15 cellular contexts compared by ENCODE assay signal in the genomic region with DNA sequence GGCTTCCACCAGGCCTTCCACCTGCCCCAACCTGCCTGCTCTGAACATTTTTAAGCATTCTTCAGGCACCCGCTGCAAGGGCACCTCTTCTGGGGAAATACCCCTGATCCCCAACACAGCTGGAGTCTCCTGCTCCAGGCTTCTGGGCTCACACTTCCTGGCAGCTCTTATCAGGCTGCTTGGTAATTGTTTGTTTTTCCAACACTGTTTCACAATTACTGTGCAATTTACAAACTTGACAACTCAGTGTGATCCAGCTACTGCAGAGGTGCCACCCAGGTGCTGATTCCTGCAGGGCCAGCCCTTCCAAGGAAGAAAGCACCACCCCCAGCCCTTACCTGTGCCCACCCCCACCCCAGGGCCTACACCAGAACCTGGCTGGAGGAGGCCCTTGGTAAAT.
DNase-seq lines count a peak whose midpoint lies in the region; ATAC-seq and TF ChIP-seq lines count a peak whose summit lies in the region.
"Had no signal": no experiment of that assay in that cellular context is flagged by ENCODE, and none has a peak within 500 bp of the region (broad histone marks: within the 10 kb centered on the region; RNA-seq: fewer than 3 reads in every experiment).

No MANE protein-coding gene starts in this region.

- no peak overlapping the region for H3K9ac ChIP-seq in mammary epithelial cell (ENCODE audit: insufficient read depth, low read length)

- H3K27ac Mint-ChIP-seq in CD4-positive, alpha-beta memory T cell, result no peak overlapping the region
- H3K27ac Mint-ChIP-seq: stimulated activated naive CD8-positive, alpha-beta T cell treated with anti-CD3 and anti-CD28 coated beads, Interleukin-15, Interleukin-2, amounts not matched to agents 100 ng/mL and 50 ng/mL, for 24 hours had no signal

- ATAC-seq in mucosa of descending colon, result peak; percentile 92
- ATAC-seq in HG02852 (IDR thresholded peaks at IDR 0.05; ENCODE audit: unreplicated experiment), result no peak
- ATAC-seq: naive thymus-derived CD8-positive, alpha-beta T cell had no signal

- CTCF ChIA-PET in mammary epithelial cell (lab: Charles Lee; ENCODE audit: low non-redundant PET), result interaction anchor here (0.7 kb wide), 1 partner anchor 85 kb away, joined by 3 read pairs; no protein-coding TSS in a partner anchor
- CTCF ChIA-PET in CD4-positive, alpha-beta memory T cell (lab: Charles Lee; ENCODE audit: partially characterized antibody), result no interaction called here

- DNase-seq in DMS153 (lab: John Stamatoyannopoulos, UW), result peak; percentile 59
- peak; percentile 48 for DNase-seq in NCI-H146 treated with DMSO at 0.1 percent for 48 hours (lab: John Stamatoyannopoulos, UW; ENCODE audit: unreplicated experiment)
- DNase-seq in mammary epithelial cell, result peak; percentile 65
- DNase-seq in mucosa of descending colon, result peak; percentile 33 to 59 (median 59)
- DNase-seq in stimulated activated naive CD4-positive, alpha-beta T cell treated with Interleukin-2 at 50 U/mL for 16 hours (lab: John Stamatoyannopoulos, UW), result no peak
- DNase-seq in NCI-H2171 (lab: John Stamatoyannopoulos, UW), result no peak
- no peak for DNase-seq in CD4-positive, alpha-beta memory T cell
- DNase-seq: activated CD4-positive, alpha-beta T cell treated with anti-CD3 and anti-CD28 coated beads, Interleukin-2, amount 50 U/mL, for 1 hour; effector CD4-positive, alpha-beta T cell; Kasumi-1; kidney; naive thymus-derived CD8-positive, alpha-beta T cell; NCI-H446 had no signal

- H3K79me2 ChIP-seq in mammary epithelial cell (ENCODE audit: insufficient read depth, low read length), result no peaks in the 10 kb centered on the region

- H3K4me3 Mint-ChIP-seq in CD4-positive, alpha-beta memory T cell, result no peak overlapping the region
- H3K4me3 Mint-ChIP-seq: naive thymus-derived CD8-positive, alpha-beta T cell; stimulated activated naive CD8-positive, alpha-beta T cell treated with anti-CD3 and anti-CD28 coated beads, Interleukin-15, Interleukin-2, amounts not matched to agents 100 ng/mL and 50 ng/mL, for 24 hours had no signal

- BruUV-seq in mammary epithelial cell (replicated peaks; lab: Mats Ljungman, UMichigan), result no TSS peak

- no peak overlapping the region for H2AFZ ChIP-seq in mammary epithelial cell (ENCODE audit: low read depth, low read length)

- dilution Hi-C loops in mammary epithelial cell (cut with HindIII; ENCODE audit: low sequenced_read_pairs), result no loop called here

- intact Hi-C loops in mammary epithelial cell (cut with micrococcal nuclease) (no loop called here), mucosa of descending colon (cut with DNase I, micrococcal nuclease) (no loop called here)
- intact Hi-C loops in CD4-positive, alpha-beta memory T cell (cut with micrococcal nuclease), result no loop called here

- no peaks in the 10 kb centered on the region for H3K36me3 ChIP-seq in mammary epithelial cell (ENCODE audit: insufficient read depth, low read length)
- no peaks in the 10 kb centered on the region for H3K36me3 ChIP-seq in mucosa of descending colon (ENCODE audit: low read depth)
- H3K36me3 ChIP-seq in CD4-positive, alpha-beta memory T cell (ENCODE audit: insufficient read depth, low read length), result no peaks in the 10 kb centered on the region

- H3K36me3 Mint-ChIP-seq in CD4-positive, alpha-beta memory T cell, result no peaks in the 10 kb centered on the region
- H3K36me3 Mint-ChIP-seq: naive thymus-derived CD8-positive, alpha-beta T cell had no signal

- H3K4me2 ChIP-seq in mammary epithelial cell (ENCODE audit: insufficient read depth, low read depth, low read length), result no peak overlapping the region

- H3K27me3 ChIP-seq in mammary epithelial cell (ENCODE audit: insufficient read depth, low read length), result no peaks in the 10 kb centered on the region
- H3K27me3 ChIP-seq in CD4-positive, alpha-beta memory T cell (ENCODE audit: insufficient read depth, low read length), result no peaks in the 10 kb centered on the region

- WGBS in mammary epithelial cell (ENCODE audit: low coverage, missing lambda C conversion rate), result 0% methylated on average over 1 of the region's 1 CpG

- no peaks in the 10 kb centered on the region for H4K20me1 ChIP-seq in mammary epithelial cell (ENCODE audit: insufficient read depth, low read length)

- peaks cover 0 to 2% (median 0%) of the 10 kb centered on the region in 4 donors for H3K4me1 Mint-ChIP-seq in CD4-positive, alpha-beta memory T cell

- POLR2A ChIA-PET in CD4-positive, alpha-beta memory T cell (lab: Charles Lee; ENCODE audit: partially characterized antibody), result no interaction called here

- in situ Hi-C loops in mammary epithelial cell (cut with MboI; ENCODE audit: low sequenced_read_pairs in 2 of 2), result no loop called here

- TF ChIP-seq CTCF in mammary epithelial cell (conservative IDR thresholded peaks at IDR 0.05 in 1 of 2, IDR thresholded peaks at IDR 0.05 in 1 of 2; ENCODE audit: extremely low read depth in 1 of 2, insufficient read depth in 1 of 2, low read depth in 1 of 2, low read length in 2 of 2) (no peak), mucosa of descending colon (IDR thresholded peaks at IDR 0.05) (no peak)

- H3K4me3 ChIP-seq in mammary epithelial cell (replicated peaks in 1 of 3; ENCODE audit: insufficient read depth in 1 of 3, low read depth in 2 of 3, low read length in 3 of 3) (no peak overlapping the region), mucosa of descending colon (no peak overlapping the region)
- H3K4me3 ChIP-seq in CD4-positive, alpha-beta memory T cell (ENCODE audit: low read length in 2 of 2), result no peak overlapping the region

- peaks cover 0 to 2% of the 10 kb centered on the region in 2 donors for H3K27me3 Mint-ChIP-seq in CD4-positive, alpha-beta memory T cell

- no peaks in the 10 kb centered on the region for H3K9me3 Mint-ChIP-seq in CD4-positive, alpha-beta memory T cell
- H3K9me3 Mint-ChIP-seq: naive thymus-derived CD8-positive, alpha-beta T cell; stimulated activated naive CD8-positive, alpha-beta T cell treated with anti-CD3 and anti-CD28 coated beads, Interleukin-15, Interleukin-2, amounts not matched to agents 100 ng/mL and 50 ng/mL, for 24 hours had no signal

- peaks cover under 1% of the 10 kb centered on the region for H3K4me1 ChIP-seq in mammary epithelial cell (ENCODE audit: insufficient read depth, low read length)
- H3K4me1 ChIP-seq in mucosa of descending colon (ENCODE audit: low read depth), result no peaks in the 10 kb centered on the region
- H3K4me1 ChIP-seq in CD4-positive, alpha-beta memory T cell (ENCODE audit: insufficient read depth, low read length), result no peaks in the 10 kb centered on the region

- H3K9me3 ChIP-seq in mammary epithelial cell (replicated peaks; ENCODE audit: insufficient read depth, low read length) (no peaks in the 10 kb centered on the region), mucosa of descending colon (no peaks in the 10 kb centered on the region)
- H3K9me3 ChIP-seq in CD4-positive, alpha-beta memory T cell (ENCODE audit: control insufficient read depth in 1 of 2, low read length in 2 of 2), result no peaks in the 10 kb centered on the region

- H3K27ac ChIP-seq in mammary epithelial cell (ENCODE audit: insufficient read depth, low read depth, low read length), result no peak overlapping the region
- H3K27ac ChIP-seq in CD4-positive, alpha-beta memory T cell (ENCODE audit: low read depth, low read length), result no peak overlapping the region

Comparison
In these comparisons a context has a peak if more than half of its experiments do, and no peak if none do; other contexts are left out.
1. DNase-seq: peak in DMS153 (single experiment), NCI-H146 treated with DMSO at 0.1 percent for 48 hours (single experiment), mammary epithelial cell (single experiment) and mucosa of descending colon (3 of 3); none in stimulated activated naive CD4-positive, alpha-beta T cell treated with Interleukin-2 at 50 U/mL for 16 hours (single experiment), NCI-H2171 (single experiment) and CD4-positive, alpha-beta memory T cell (0 of 5).